ENCODE assay signal across 1 cellular context in genomic region chr2:209933499-209934458, GRCh38.
TF ChIP-seq lines count a peak whose summit lies in the region.

No MANE protein-coding gene starts in this region.

TF ChIP-seq in SK-N-SH, 30 proteins besides CTCF, POLR2A, EP300 and RAD21 (continued from another document):
- no peak for TF ChIP-seq USF2 (IDR thresholded peaks at IDR 0.05; ENCODE audit: borderline replicate concordance, low read depth, low read length)
- 0 out of 2 replicates have a peak, but pooled peaks have one; percentile 21 for TF ChIP-seq POLR2AphosphoS5 (IDR thresholded peaks at IDR 0.05; ENCODE audit: low read depth, low read length)
- no peak for TF ChIP-seq FOXJ3 (CRISPR knock-in tag; IDR thresholded peaks at IDR 0.05)
- no peak for TF ChIP-seq IRF3 (IDR thresholded peaks at IDR 0.05; ENCODE audit: low read depth, low read length)
- TF ChIP-seq FOSL2 (IDR thresholded peaks at IDR 0.05; ENCODE audit: borderline replicate concordance, low read depth) = peak; percentile 74; the same call in 1 of the 2 replicates
- peak; percentile 63 for TF ChIP-seq RFX5 (IDR thresholded peaks at IDR 0.05; ENCODE audit: low read length)
- no peak for TF ChIP-seq RCOR1 (IDR thresholded peaks at IDR 0.05; ENCODE audit: low read length)
- TF ChIP-seq CHD2 (IDR thresholded peaks at IDR 0.05; ENCODE audit: low read length, partially characterized antibody) = no peak
- no peak for TF ChIP-seq SMC3 (IDR thresholded peaks at IDR 0.05; ENCODE audit: low read depth, low read length)
- no peak for TF ChIP-seq GABPA (IDR thresholded peaks at IDR 0.05; ENCODE audit: low read depth)
- TF ChIP-seq TEAD4 (IDR thresholded peaks at IDR 0.05; ENCODE audit: borderline replicate concordance, insufficient read depth) = peak; percentile 48; the same call in 1 of the 2 replicates
- TF ChIP-seq RXRA (IDR thresholded peaks at IDR 0.05; ENCODE audit: borderline replicate concordance, low read depth) = peak; percentile 37; the same call in 1 of the 2 replicates
- peak; percentile 34; the same call in 1 of the 2 replicates for TF ChIP-seq SIN3A (IDR thresholded peaks at IDR 0.05; ENCODE audit: borderline replicate concordance, low read depth, low read length)
- no peak for TF ChIP-seq MEF2A (IDR thresholded peaks at IDR 0.05; ENCODE audit: borderline replicate concordance, low read depth)
- peak; percentile 87 for TF ChIP-seq TCF12 (IDR thresholded peaks at IDR 0.05)
- peak; percentile 10; the same call in 1 of the 2 replicates for TF ChIP-seq YY1 (IDR thresholded peaks at IDR 0.05; ENCODE audit: low read depth)
